1 cellular context compared by ENCODE assay signal in the genomic region with DNA sequence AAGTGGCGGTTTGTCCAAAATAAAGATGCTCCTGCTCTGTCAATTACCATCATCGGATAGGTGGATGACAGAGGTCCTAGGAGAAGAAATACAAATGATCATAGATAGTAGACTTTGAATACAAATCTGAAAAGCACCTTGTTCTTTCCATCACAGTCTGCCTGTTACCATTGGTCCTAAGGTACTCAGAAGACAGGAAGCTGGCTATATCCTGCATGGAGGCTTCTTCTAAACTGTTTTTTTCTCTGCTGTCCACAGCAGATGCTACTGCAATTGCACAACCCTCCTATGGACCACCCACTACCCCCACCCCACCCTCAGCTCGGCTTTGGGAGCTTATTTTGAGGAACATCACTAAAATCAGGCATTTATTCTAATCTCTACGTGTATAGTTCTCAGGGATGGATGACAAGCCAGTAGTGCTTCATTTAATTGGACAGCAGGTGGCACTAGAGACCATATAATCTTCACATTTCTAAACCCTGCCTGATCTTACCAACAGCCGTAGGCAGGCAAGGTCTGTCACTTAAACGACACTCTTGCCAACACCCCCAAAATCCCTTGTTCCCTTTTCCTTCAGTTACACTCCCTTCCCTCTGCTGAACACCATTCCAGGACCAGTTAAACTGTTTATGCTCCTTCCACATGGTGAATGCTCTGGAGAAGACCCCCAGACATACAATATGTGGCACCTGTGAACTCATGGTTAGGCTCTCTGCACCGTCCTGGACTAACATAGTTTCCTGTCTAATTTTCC.
TF ChIP-seq lines count a peak whose summit lies in the region.

No MANE protein-coding gene starts in this region.

TF ChIP-seq in K562, 482 proteins besides CTCF, POLR2A, EP300 and RAD21 (continues in another document):
- TF ChIP-seq SP1 (CRISPR knock-in tag; IDR thresholded peaks at IDR 0.05) (peak; percentile 43; the same call in 1 of the 2 replicates), ZNF75A (CRISPR knock-in tag; IDR thresholded peaks at IDR 0.05) (no peak), SRSF7 (optimal IDR thresholded peaks at IDR 0.05; ENCODE audit: low read depth, low read length) (no peak), NFIC (IDR thresholded peaks at IDR 0.05) (no peak), CREM (IDR thresholded peaks at IDR 0.05; ENCODE audit: low read depth) (0 out of 2 replicates have a peak, but pooled peaks have one; percentile 26), SLC30A9 (CRISPR knock-in tag; IDR thresholded peaks at IDR 0.05) (no peak), BACH1 (tag; IDR thresholded peaks at IDR 0.05) (no peak), NCOA4 (IDR thresholded peaks at IDR 0.05; ENCODE audit: partially characterized antibody) (no peak), MCM3 (IDR thresholded peaks at IDR 0.05) (no peak), SMARCE1 (IDR thresholded peaks at IDR 0.05) (no peak), TCF7 (IDR thresholded peaks at IDR 0.05; ENCODE audit: borderline replicate concordance) (no peak), C11orf30 (IDR thresholded peaks at IDR 0.05; ENCODE audit: low read depth) (no peak), SMAD3 (CRISPR knock-in tag; conservative IDR thresholded peaks at IDR 0.05) (0 out of 2 replicates have a peak, but pooled peaks have one; percentile 10), ZNF780A (CRISPR knock-in tag; IDR thresholded peaks at IDR 0.05) (no peak), NONO (IDR thresholded peaks at IDR 0.05; ENCODE audit: low read depth in 2 of 2, low read length in 1 of 2) (no peak), HDAC3 (IDR thresholded peaks at IDR 0.05; ENCODE audit: borderline replicate concordance, partially characterized antibody) (no peak), CHCHD3 (CRISPR knock-in tag; IDR thresholded peaks at IDR 0.05) (no peak), CBFA2T2 (conservative IDR thresholded peaks at IDR 0.05) (no peak), RBM14 (IDR thresholded peaks at IDR 0.05; ENCODE audit: borderline replicate concordance, insufficient read depth, low read depth, low read length) (no peak), RBM22 (IDR thresholded peaks at IDR 0.05; ENCODE audit: low read depth, low read length, poor library complexity, severe bottlenecking) (no peak), DPF2 (IDR thresholded peaks at IDR 0.05) (no peak), ZNF696 (CRISPR knock-in tag; conservative IDR thresholded peaks at IDR 0.05) (no peak), TARDBP (IDR thresholded peaks at IDR 0.05) (no peak), NEUROD1 (IDR thresholded peaks at IDR 0.05; ENCODE audit: borderline replicate concordance, low read depth, low read length, partially characterized antibody) (peak; percentile 28), ZBED1 (IDR thresholded peaks at IDR 0.05) (no peak), SMC3 (conservative IDR thresholded peaks at IDR 0.05; ENCODE audit: insufficient read depth, low read depth, low read length) (peak; percentile 79), ZNF79 (CRISPR knock-in tag; IDR thresholded peaks at IDR 0.05; ENCODE audit: low read depth) (no peak), ZZZ3 (IDR thresholded peaks at IDR 0.05) (no peak), CC2D1A (IDR thresholded peaks at IDR 0.05) (peak; percentile 80; the same call in 1 of the 2 replicates), ZNF436 (CRISPR knock-in tag; IDR thresholded peaks at IDR 0.05) (no peak), DDX20 (tag; IDR thresholded peaks at IDR 0.05; ENCODE audit: low read depth) (no peak), ZNF282 (CRISPR knock-in tag; IDR thresholded peaks at IDR 0.05) (no peak), HDGF (IDR thresholded peaks at IDR 0.05) (peak; percentile 67; the same call in 1 of the 2 replicates), ARNT (IDR thresholded peaks at IDR 0.05) (no peak), ZSCAN29 (IDR thresholded peaks at IDR 0.05) (no peak), RBM15 (IDR thresholded peaks at IDR 0.05; ENCODE audit: insufficient read depth, low read length) (no peak), TCF3 (CRISPR knock-in tag; IDR thresholded peaks at IDR 0.05) (no peak)
- TF ChIP-seq, protein P1, sequence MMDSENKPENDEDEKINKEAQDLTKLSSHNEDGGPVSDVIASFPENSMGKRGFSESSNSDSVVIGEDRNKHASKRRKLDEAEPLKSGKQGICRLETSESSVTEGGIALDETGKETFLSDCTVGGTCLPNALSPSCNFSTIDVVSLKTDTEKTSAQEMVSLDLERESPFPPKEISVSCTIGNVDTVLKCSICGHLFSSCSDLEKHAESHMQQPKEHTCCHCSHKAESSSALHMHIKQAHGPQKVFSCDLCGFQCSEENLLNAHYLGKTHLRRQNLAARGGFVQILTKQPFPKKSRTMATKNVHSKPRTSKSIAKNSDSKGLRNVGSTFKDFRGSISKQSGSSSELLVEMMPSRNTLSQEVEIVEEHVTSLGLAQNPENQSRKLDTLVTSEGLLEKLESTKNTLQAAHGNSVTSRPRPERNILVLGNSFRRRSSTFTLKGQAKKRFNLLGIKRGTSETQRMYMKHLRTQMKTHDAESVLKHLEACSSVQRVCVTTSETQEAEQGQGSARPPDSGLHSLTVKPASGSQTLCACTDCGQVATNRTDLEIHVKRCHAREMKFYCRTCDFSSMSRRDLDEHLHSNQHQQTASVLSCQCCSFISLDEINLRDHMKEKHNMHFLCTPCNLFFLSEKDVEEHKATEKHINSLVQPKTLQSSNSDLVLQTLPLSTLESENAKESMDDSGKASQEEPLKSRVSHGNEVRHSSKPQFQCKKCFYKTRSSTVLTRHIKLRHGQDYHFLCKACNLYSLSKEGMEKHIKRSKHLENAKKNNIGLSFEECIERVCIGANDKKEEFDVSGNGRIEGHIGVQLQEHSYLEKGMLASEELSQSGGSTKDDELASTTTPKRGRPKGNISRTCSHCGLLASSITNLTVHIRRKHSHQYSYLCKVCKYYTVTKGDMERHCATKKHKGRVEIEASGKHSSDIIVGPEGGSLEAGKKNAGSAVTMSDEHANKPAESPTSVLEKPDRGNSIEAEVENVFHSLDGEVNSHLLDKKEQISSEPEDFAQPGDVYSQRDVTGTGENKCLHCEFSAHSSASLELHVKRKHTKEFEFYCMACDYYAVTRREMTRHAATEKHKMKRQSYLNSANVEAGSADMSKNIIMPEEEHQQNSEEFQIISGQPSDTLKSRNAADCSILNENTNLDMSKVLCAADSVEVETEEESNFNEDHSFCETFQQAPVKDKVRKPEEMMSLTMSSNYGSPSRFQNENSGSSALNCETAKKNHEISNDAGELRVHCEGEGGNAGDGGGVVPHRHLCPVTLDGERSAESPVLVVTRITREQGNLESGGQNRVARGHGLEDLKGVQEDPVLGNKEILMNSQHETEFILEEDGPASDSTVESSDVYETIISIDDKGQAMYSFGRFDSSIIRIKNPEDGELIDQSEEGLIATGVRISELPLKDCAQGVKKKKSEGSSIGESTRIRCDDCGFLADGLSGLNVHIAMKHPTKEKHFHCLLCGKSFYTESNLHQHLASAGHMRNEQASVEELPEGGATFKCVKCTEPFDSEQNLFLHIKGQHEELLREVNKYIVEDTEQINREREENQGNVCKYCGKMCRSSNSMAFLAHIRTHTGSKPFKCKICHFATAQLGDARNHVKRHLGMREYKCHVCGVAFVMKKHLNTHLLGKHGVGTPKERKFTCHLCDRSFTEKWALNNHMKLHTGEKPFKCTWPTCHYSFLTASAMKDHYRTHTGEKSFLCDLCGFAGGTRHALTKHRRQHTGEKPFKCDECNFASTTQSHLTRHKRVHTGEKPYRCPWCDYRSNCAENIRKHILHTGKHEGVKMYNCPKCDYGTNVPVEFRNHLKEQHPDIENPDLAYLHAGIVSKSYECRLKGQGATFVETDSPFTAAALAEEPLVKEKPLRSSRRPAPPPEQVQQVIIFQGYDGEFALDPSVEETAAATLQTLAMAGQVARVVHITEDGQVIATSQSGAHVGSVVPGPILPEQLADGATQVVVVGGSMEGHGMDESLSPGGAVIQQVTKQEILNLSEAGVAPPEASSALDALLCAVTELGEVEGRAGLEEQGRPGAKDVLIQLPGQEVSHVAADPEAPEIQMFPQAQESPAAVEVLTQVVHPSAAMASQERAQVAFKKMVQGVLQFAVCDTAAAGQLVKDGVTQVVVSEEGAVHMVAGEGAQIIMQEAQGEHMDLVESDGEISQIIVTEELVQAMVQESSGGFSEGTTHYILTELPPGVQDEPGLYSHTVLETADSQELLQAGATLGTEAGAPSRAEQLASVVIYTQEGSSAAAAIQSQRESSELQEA (IDR thresholded peaks at IDR 0.05; ENCODE audit: low read depth) = no peak
- TF ChIP-seq, protein P2, sequence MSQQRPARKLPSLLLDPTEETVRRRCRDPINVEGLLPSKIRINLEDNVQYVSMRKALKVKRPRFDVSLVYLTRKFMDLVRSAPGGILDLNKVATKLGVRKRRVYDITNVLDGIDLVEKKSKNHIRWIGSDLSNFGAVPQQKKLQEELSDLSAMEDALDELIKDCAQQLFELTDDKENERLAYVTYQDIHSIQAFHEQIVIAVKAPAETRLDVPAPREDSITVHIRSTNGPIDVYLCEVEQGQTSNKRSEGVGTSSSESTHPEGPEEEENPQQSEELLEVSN (IDR thresholded peaks at IDR 0.05; ENCODE audit: borderline replicate concordance in 1 of 2, extremely low read depth in 1 of 2, insufficient read depth in 1 of 2, insufficient read length in 1 of 2, low read depth in 1 of 2, low read length in 1 of 2, poor library complexity in 1 of 2, severe bottlenecking in 1 of 2) = no peak
- TF ChIP-seq, protein P3, sequence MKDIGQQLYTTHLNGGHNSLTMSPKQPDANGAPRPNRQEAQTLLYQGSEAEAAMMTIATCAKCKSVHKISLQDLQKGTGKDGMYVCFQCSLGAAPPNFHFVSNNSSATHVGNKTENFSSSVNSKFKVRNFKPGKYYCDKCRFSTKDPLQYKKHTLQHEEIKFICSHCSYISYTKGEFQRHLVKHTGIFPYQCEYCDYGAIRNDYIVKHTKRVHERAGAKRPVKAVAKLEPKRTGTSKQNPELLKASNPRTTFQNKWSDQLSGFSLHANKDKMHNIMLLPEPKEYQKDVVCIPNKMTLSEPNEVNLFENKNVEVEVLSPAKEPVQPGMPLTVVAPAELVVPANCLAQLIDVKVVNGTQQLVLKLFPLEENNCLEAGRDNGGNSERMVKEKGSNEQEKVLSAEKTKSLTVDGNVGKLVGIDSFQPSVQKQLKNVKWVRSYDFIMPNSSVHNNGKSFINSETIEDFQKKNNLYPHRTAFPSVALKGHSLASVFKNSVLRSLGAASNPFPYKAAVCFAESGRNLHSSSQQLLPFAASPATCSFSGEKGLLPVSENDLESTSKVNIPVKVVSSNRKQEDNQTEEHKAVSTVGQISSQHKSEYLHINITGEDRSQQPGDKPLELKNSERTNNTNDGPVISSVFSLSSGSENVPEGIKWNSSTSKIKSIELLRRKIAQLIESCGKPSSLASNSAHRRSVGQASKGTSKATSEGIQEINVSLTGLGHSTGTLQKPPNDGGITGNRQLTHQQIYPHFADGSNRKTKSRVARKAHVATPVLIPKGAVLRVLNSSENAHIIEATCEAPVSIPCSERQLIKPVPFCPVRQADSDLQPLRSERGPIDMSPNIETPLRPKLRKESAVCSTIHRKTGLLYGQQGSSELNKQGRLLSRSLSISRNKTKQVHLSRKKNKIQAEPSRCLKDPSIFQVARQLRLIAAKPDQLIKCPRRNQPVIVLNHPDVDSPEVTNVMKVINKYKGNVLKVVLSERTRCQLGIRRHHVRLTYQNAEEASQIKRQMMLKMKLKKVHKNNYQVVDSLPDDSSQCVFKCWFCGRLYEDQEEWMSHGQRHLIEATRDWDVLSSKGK (CRISPR knock-in tag; IDR thresholded peaks at IDR 0.05) = no peak
- TF ChIP-seq, protein P4, sequence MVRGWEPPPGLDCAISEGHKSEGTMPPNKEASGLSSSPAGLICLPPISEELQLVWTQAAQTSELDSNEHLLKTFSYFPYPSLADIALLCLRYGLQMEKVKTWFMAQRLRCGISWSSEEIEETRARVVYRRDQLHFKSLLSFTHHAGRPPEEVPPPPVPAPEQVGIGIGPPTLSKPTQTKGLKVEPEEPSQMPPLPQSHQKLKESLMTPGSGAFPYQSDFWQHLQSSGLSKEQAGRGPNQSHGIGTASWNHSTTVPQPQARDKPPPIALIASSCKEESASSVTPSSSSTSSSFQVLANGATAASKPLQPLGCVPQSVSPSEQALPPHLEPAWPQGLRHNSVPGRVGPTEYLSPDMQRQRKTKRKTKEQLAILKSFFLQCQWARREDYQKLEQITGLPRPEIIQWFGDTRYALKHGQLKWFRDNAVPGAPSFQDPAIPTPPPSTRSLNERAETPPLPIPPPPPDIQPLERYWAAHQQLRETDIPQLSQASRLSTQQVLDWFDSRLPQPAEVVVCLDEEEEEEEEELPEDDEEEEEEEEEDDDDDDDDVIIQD (CRISPR knock-in tag; IDR thresholded peaks at IDR 0.05) = no peak
- TF ChIP-seq, protein P5, sequence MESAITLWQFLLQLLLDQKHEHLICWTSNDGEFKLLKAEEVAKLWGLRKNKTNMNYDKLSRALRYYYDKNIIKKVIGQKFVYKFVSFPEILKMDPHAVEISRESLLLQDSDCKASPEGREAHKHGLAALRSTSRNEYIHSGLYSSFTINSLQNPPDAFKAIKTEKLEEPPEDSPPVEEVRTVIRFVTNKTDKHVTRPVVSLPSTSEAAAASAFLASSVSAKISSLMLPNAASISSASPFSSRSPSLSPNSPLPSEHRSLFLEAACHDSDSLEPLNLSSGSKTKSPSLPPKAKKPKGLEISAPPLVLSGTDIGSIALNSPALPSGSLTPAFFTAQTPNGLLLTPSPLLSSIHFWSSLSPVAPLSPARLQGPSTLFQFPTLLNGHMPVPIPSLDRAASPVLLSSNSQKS (CRISPR knock-in tag; IDR thresholded peaks at IDR 0.05) = no peak
- TF ChIP-seq, protein P6, sequence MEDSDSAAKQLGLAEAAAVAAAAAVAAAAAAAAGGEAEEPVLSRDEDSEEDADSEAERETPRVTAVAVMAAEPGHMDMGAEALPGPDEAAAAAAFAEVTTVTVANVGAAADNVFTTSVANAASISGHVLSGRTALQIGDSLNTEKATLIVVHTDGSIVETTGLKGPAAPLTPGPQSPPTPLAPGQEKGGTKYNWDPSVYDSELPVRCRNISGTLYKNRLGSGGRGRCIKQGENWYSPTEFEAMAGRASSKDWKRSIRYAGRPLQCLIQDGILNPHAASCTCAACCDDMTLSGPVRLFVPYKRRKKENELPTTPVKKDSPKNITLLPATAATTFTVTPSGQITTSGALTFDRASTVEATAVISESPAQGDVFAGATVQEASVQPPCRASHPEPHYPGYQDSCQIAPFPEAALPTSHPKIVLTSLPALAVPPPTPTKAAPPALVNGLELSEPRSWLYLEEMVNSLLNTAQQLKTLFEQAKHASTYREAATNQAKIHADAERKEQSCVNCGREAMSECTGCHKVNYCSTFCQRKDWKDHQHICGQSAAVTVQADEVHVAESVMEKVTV (CRISPR knock-in tag; IDR thresholded peaks at IDR 0.05) = peak; percentile 91
- TF ChIP-seq, protein P7, sequence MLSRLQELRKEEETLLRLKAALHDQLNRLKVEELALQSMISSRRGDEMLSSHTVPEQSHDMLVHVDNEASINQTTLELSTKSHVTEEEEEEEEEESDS (CRISPR knock-in tag; IDR thresholded peaks at IDR 0.05) = no peak
- TF ChIP-seq, protein P8, sequence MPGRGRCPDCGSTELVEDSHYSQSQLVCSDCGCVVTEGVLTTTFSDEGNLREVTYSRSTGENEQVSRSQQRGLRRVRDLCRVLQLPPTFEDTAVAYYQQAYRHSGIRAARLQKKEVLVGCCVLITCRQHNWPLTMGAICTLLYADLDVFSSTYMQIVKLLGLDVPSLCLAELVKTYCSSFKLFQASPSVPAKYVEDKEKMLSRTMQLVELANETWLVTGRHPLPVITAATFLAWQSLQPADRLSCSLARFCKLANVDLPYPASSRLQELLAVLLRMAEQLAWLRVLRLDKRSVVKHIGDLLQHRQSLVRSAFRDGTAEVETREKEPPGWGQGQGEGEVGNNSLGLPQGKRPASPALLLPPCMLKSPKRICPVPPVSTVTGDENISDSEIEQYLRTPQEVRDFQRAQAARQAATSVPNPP (IDR thresholded peaks at IDR 0.05; ENCODE audit: borderline replicate concordance, insufficient read depth, insufficient read length) = no peak
- TF ChIP-seq, protein P9, sequence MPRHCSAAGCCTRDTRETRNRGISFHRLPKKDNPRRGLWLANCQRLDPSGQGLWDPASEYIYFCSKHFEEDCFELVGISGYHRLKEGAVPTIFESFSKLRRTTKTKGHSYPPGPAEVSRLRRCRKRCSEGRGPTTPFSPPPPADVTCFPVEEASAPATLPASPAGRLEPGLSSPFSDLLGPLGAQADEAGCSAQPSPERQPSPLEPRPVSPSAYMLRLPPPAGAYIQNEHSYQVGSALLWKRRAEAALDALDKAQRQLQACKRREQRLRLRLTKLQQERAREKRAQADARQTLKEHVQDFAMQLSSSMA (CRISPR knock-in tag; IDR thresholded peaks at IDR 0.05) = no peak
